ENCODE assay signal across 14 cellular contexts in the genomic region with DNA sequence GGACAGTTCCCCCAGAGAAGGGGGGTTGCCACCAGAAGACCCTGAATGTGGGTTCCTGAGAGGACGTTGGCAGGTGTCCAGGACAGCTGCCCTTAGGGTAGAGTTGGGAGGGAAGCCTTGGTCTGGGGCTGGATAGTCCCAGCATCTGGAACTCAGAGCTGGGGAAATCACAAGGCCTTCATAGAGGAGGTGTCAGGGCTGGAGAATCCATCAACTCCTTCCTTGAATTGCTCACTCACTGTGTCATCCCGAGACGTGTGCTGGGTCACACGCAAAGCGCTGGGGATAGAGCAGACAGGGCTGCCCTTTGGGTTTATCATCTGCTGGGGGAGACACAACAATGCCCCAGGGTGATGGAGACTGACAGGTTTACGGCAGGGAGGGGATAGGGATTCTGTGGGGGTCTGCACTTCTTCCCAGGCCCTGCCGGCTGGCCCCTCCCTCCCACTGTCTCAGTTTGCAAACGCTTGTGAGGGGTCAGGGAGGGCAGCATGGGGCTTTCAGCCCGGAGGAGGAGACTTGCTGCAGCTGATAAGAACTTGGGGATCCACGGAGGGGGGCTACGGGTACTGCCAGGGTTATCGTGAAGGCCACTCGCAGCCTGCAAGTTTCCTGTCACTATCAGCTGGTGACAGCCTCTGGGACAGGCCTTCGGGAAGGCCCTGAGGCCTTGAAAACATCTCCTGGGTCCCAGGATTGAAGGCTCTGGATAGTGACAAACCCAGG. TPM values are rescaled to one million over a fixed set of nuclear protein-coding genes. Genes with fewer than 3 reads are reported as not detected.
DNase-seq lines count a peak whose midpoint lies in the region; ATAC-seq and TF ChIP-seq lines count a peak whose summit lies in the region.
"Had no signal": no experiment of that assay in that cellular context is flagged by ENCODE, and none has a peak within 500 bp of the region (broad histone marks: within the 10 kb centered on the region; RNA-seq: fewer than 3 reads in every experiment).

No MANE protein-coding gene starts in this region.

- H4K91ac ChIP-seq in trophoblast cell (ENCODE audit: low read depth, low read length), result peak overlapping the region; percentile 59

- H3K9me3 ChIP-seq in heart left ventricle (no peaks in the 10 kb centered on the region), trophoblast cell (ENCODE audit: insufficient read depth, low read depth, low read length) (peaks cover 7% of the 10 kb centered on the region)
- H3K9me3 ChIP-seq: HAP-1, Peyer's patch had no signal

- H3K36me3 ChIP-seq in heart left ventricle (peaks cover 0 to 47% (median 37%) of the 10 kb centered on the region in 9 donors), trophoblast cell (ENCODE audit: control insufficient read depth in 1 of 2, insufficient read depth in 2 of 2, low read length in 2 of 2) (peaks cover 43 to 44% of the 10 kb centered on the region in 2 experiments)

- H3K18ac ChIP-seq in trophoblast cell (ENCODE audit: low read length), result no peak overlapping the region

- no peak overlapping the region for H2AK5ac ChIP-seq in trophoblast cell (ENCODE audit: low read length)

- H2BK12ac ChIP-seq in trophoblast cell (ENCODE audit: low read length), result no peak overlapping the region

- no peaks in the 10 kb centered on the region for H3K36me3 Mint-ChIP-seq in MCF 10A (ENCODE audit: insufficient read depth, unreplicated experiment)

- no peak overlapping the region for H3K4ac ChIP-seq in trophoblast cell (ENCODE audit: low read depth, low read length)

- no peaks in the 10 kb centered on the region for H3K4me1 Mint-ChIP-seq in MCF 10A (ENCODE audit: insufficient read depth, unreplicated experiment)

- TF ChIP-seq CTCF in heart left ventricle (IDR thresholded peaks at IDR 0.05) (no peak), MCF 10A (IDR thresholded peaks at IDR 0.05; ENCODE audit: unreplicated experiment) (no peak)

- no peak overlapping the region for H2BK120ac ChIP-seq in trophoblast cell (ENCODE audit: insufficient read depth, low read length, poor library complexity)

- no peak overlapping the region for H3K4me3 Mint-ChIP-seq in MCF 10A (ENCODE audit: unreplicated experiment)

- H3K79me2 ChIP-seq in trophoblast cell (ENCODE audit: control insufficient read depth, insufficient read depth, low read length, poor library complexity), result no peaks in the 10 kb centered on the region

- TF ChIP-seq POLR2A in heart left ventricle (IDR thresholded peaks at IDR 0.05), result no peak

- DNase-seq in EL (peak; percentile 56), RKO (ENCODE audit: low spot score) (peak; percentile 34), heart left ventricle (peak in 1 of 5 donors; percentile 70), trophoblast cell (peak; percentile 58 to 61), G401 (ENCODE audit: low spot score) (no peak), MCF 10A (ENCODE audit: unreplicated experiment) (no peak), cerebellar cortex (ENCODE audit: low spot score) (no peak), SW480 (ENCODE audit: low spot score) (no peak)
- DNase-seq: NCI-H1048, NCI-H510A, Peyer's patch, T-helper 9 cell had no signal

- peak in 3 of 4 donors; percentile 31 to 49 (median 42) for ATAC-seq in heart left ventricle

- CTCF ChIA-PET in MCF 10A (lab: Yijun Ruan, JAX), result interaction anchor here (0.6 to 1.0 kb wide), 2 partner anchors 61 to 94 kb away, joined by 3 read pairs; no protein-coding TSS in a partner anchor

- no peak overlapping the region for H3K9ac ChIP-seq in trophoblast cell (ENCODE audit: low read length)

- no peaks in the 10 kb centered on the region for H3K9me3 Mint-ChIP-seq in MCF 10A (ENCODE audit: unreplicated experiment)

- 43 to 57% (median 50%) methylated on average over 14 of the region's 14 CpGs for WGBS in heart left ventricle, 4 donors
- WGBS in trophoblast cell (ENCODE audit: extremely low coverage, insufficient coverage, insufficient read length), result no CpG with 5 or more reads among the region's 14 CpGs

- no peak overlapping the region for H3K14ac ChIP-seq in trophoblast cell (ENCODE audit: low read length)

- H2AFZ ChIP-seq in trophoblast cell (ENCODE audit: insufficient read depth, low read length, poor library complexity), result no peak overlapping the region

- H3K4me3 ChIP-seq in heart left ventricle, result no peak overlapping the region
- no peak overlapping the region for H3K4me3 ChIP-seq in trophoblast cell (ENCODE audit: low read depth, low read length)
- H3K4me3 ChIP-seq: HAP-1, Peyer's patch had no signal

- peaks cover 6% of the 10 kb centered on the region for H3K79me1 ChIP-seq in trophoblast cell (ENCODE audit: low read length)

- no TSS peak for BruUV-seq in MCF 10A (replicated peaks; lab: Mats Ljungman, UMichigan)

- H3K23ac ChIP-seq in trophoblast cell (ENCODE audit: low read length), result no peak overlapping the region

- POLR2A ChIA-PET in MCF 10A (lab: Yijun Ruan, JAX), result no interaction called here

- no peak overlapping the region for H3K27ac Mint-ChIP-seq in MCF 10A (ENCODE audit: low read depth, unreplicated experiment)

- H3K27ac ChIP-seq in heart left ventricle (peak overlapping the region in 5 of 12 donors; percentile 9 to 72 (median 35)), trophoblast cell (ENCODE audit: low read depth, low read length) (peak overlapping the region; percentile 12)
- H3K27ac ChIP-seq: epithelial cell of prostate had no signal

- no peak overlapping the region for H3K4me2 ChIP-seq in trophoblast cell (ENCODE audit: low read length)

- H3K27me3 Mint-ChIP-seq in MCF 10A (ENCODE audit: insufficient read depth, unreplicated experiment), result no peaks in the 10 kb centered on the region

- H4K8ac ChIP-seq in trophoblast cell (ENCODE audit: low read depth, low read length), result no peak overlapping the region

- in situ Hi-C loops in G401 (cut with HindIII; ENCODE audit: low sequenced_read_pairs), result no loop called here

- no peak overlapping the region for H2BK5ac ChIP-seq in trophoblast cell (ENCODE audit: low read depth, low read length, poor library complexity)

- intact Hi-C loops in heart left ventricle (cut with DNase I) (no loop called here), MCF 10A (cut with micrococcal nuclease) (no loop called here)

- no peak overlapping the region for H4K12ac ChIP-seq in trophoblast cell (ENCODE audit: low read depth, low read length)

- H3K4me1 ChIP-seq in heart left ventricle (peaks cover 0 to 55% (median 7%) of the 10 kb centered on the region in 12 donors), trophoblast cell (ENCODE audit: control insufficient read depth in 1 of 2, insufficient read depth in 2 of 2, low read length in 2 of 2) (peaks cover 7 to 15% of the 10 kb centered on the region in 2 experiments)
- H3K4me1 ChIP-seq: HAP-1, Peyer's patch had no signal

- H3K27me3 ChIP-seq in heart left ventricle, result no peaks in the 10 kb centered on the region
- no peaks in the 10 kb centered on the region for H3K27me3 ChIP-seq in trophoblast cell (ENCODE audit: insufficient read depth, low read length)
- H3K27me3 ChIP-seq: Peyer's patch had no signal

RNA-seq across cellular contexts. Expression of a gene that starts 18.6 kb away (rescaled TPM):
- total RNA-seq in heart left ventricle, result 10 to 100 TPM; 45.6 to 97.9 (median 62.3) TPM
- 100 to 1,000 TPM in 1 of 2 donors, 10 to 100 TPM in 1; 68.5 to 112 TPM for polyA plus RNA-seq in heart left ventricle
- polyA plus RNA-seq in trophoblast cell (2013), result 161 TPM in 2 replicates
- 74.9 and 101 TPM in 2 replicates for total RNA-seq in G401 (2014; rRNA removed; shearing (Covaris generic))
- 5.1 and 5.8 TPM in 2 replicates for total RNA-seq in MCF 10A (2022)

RNA-seq across cellular contexts. Expression of a gene that starts 58.8 kb away (rescaled TPM):
- total RNA-seq in heart left ventricle (10 to 100 TPM; 12.9 to 18.6 (median 15.5) TPM), MCF 10A (2022) (46.7 and 60.3 TPM in 2 replicates)
- 10 to 100 TPM in 1 of 2 donors, 1 to 10 TPM in 1; 7.5 to 26.8 TPM for polyA plus RNA-seq in heart left ventricle
- polyA plus RNA-seq in trophoblast cell (2013), result 18.8 and 19.7 TPM in 2 replicates
- 77.4 and 81.3 TPM in 2 replicates for total RNA-seq in G401 (2014; rRNA removed; shearing (Covaris generic))

Comparison
In these comparisons a context has a peak if more than half of its experiments do, and no peak if none do; other contexts are left out.
1. DNase-seq: peak in EL (single experiment), RKO (single experiment) and trophoblast cell (2 of 2); none in G401 (single experiment), MCF 10A (single experiment), cerebellar cortex (single experiment) and SW480 (single experiment).